Comparison of ENCODE assay signal across 1 cellular context in genomic region chr10:50234486-50234885, GRCh38.
TF ChIP-seq lines count a peak whose summit lies in the region.

No MANE protein-coding gene starts in this region.

TF ChIP-seq in HepG2, 621 proteins besides CTCF, POLR2A, EP300 and RAD21 (continued from another document and continues in another):
- TF ChIP-seq ZNF646 (CRISPR knock-in tag; IDR thresholded peaks at IDR 0.05) (no peak; the same call in 1 of the 2 replicates), NCOA5 (CRISPR knock-in tag; IDR thresholded peaks at IDR 0.05) (no peak), ZMYM3 (CRISPR knock-in tag; IDR thresholded peaks at IDR 0.05) (peak; percentile 34; the same call in 1 of the 2 replicates), ZNF180 (CRISPR knock-in tag; IDR thresholded peaks at IDR 0.05; ENCODE audit: borderline replicate concordance, low read depth) (no peak), ZNF232 (CRISPR knock-in tag; IDR thresholded peaks at IDR 0.05; ENCODE audit: borderline replicate concordance) (no peak), ZNF556 (CRISPR knock-in tag; IDR thresholded peaks at IDR 0.05; ENCODE audit: borderline replicate concordance) (0 out of 2 replicates have a peak, but pooled peaks have one; percentile 28), ZNF263 (CRISPR knock-in tag; IDR thresholded peaks at IDR 0.05) (no peak), ZSCAN12 (CRISPR knock-in tag; IDR thresholded peaks at IDR 0.05) (no peak), STAG1 (CRISPR knock-in tag; IDR thresholded peaks at IDR 0.05) (no peak), MXD4 (CRISPR knock-in tag; IDR thresholded peaks at IDR 0.05) (no peak), ZSCAN9 (CRISPR knock-in tag; IDR thresholded peaks at IDR 0.05; ENCODE audit: borderline replicate concordance) (peak; percentile 55; the same call in 1 of the 2 replicates), ZBTB14 (CRISPR knock-in tag; IDR thresholded peaks at IDR 0.05) (no peak), ZNF431 (CRISPR knock-in tag; IDR thresholded peaks at IDR 0.05; ENCODE audit: borderline replicate concordance, low read depth) (no peak; the same call in 1 of the 2 replicates), KDM5B (CRISPR knock-in tag; IDR thresholded peaks at IDR 0.05; ENCODE audit: borderline replicate concordance) (no peak), CBX1 (IDR thresholded peaks at IDR 0.05; ENCODE audit: low read depth) (no peak), SIN3A (IDR thresholded peaks at IDR 0.05; ENCODE audit: borderline replicate concordance, low read depth, low read length) (no peak), ZNF264 (CRISPR knock-in tag; IDR thresholded peaks at IDR 0.05) (no peak), ZNF83 (CRISPR knock-in tag; IDR thresholded peaks at IDR 0.05; ENCODE audit: borderline replicate concordance) (no peak), ZNF577 (CRISPR knock-in tag; IDR thresholded peaks at IDR 0.05; ENCODE audit: borderline replicate concordance, low read depth) (no peak), TAF15 (IDR thresholded peaks at IDR 0.05; ENCODE audit: low read depth, low read length, poor library complexity, severe bottlenecking) (no peak), ZNF446 (CRISPR knock-in tag; IDR thresholded peaks at IDR 0.05) (no peak), ZNF710 (CRISPR knock-in tag; IDR thresholded peaks at IDR 0.05; ENCODE audit: borderline replicate concordance) (peak; percentile 99), PAF1 (CRISPR knock-in tag; IDR thresholded peaks at IDR 0.05) (no peak), MED8 (CRISPR knock-in tag; IDR thresholded peaks at IDR 0.05; ENCODE audit: insufficient replicate concordance) (peak; percentile 28), FOXM1 (CRISPR knock-in tag; IDR thresholded peaks at IDR 0.05) (no peak), ZNF772 (CRISPR knock-in tag; IDR thresholded peaks at IDR 0.05) (peak; percentile 93; the same call in 1 of the 2 replicates), NR2F2 (IDR thresholded peaks at IDR 0.05; ENCODE audit: borderline replicate concordance, low read depth) (peak; percentile 75), CC2D1A (CRISPR knock-in tag; IDR thresholded peaks at IDR 0.05) (no peak), ZFP82 (CRISPR knock-in tag; IDR thresholded peaks at IDR 0.05; ENCODE audit: borderline replicate concordance) (no peak), SNAPC5 (CRISPR knock-in tag; IDR thresholded peaks at IDR 0.05; ENCODE audit: borderline replicate concordance) (no peak), POLR2AphosphoS5 (IDR thresholded peaks at IDR 0.05; ENCODE audit: low read depth, low read length) (no peak), ZNF678 (CRISPR knock-in tag; IDR thresholded peaks at IDR 0.05) (no peak), POGZ (CRISPR knock-in tag; IDR thresholded peaks at IDR 0.05) (peak; percentile 89), DNMT3B (CRISPR knock-in tag; conservative IDR thresholded peaks at IDR 0.05) (0 out of 2 replicates have a peak, but pooled peaks have one; percentile 27), TFDP2 (CRISPR knock-in tag; IDR thresholded peaks at IDR 0.05) (no peak; the same call in 1 of the 2 replicates), KDM3A (CRISPR knock-in tag; IDR thresholded peaks at IDR 0.05; ENCODE audit: low read depth) (peak; percentile 32; the same call in 1 of the 2 replicates), CHCHD3 (CRISPR knock-in tag; IDR thresholded peaks at IDR 0.05) (no peak), ZFP62 (CRISPR knock-in tag; IDR thresholded peaks at IDR 0.05) (no peak), IKZF5 (CRISPR knock-in tag; IDR thresholded peaks at IDR 0.05) (peak; percentile 88), AHR (CRISPR knock-in tag; IDR thresholded peaks at IDR 0.05) (no peak; the same call in 1 of the 2 replicates), CEBPB (IDR thresholded peaks at IDR 0.05; ENCODE audit: borderline replicate concordance, low read depth, low read length) (no peak), MBD4 (IDR thresholded peaks at IDR 0.05; ENCODE audit: borderline replicate concordance, low read length) (peak; percentile 86), ISL2 (CRISPR knock-in tag; IDR thresholded peaks at IDR 0.05) (peak; percentile 99), PAX8 (CRISPR knock-in tag; IDR thresholded peaks at IDR 0.05; ENCODE audit: borderline replicate concordance) (no peak), ZNF333 (CRISPR knock-in tag; IDR thresholded peaks at IDR 0.05; ENCODE audit: borderline replicate concordance) (no peak), FOXA3 (CRISPR knock-in tag; IDR thresholded peaks at IDR 0.05) (peak; percentile 99), ZNF883 (CRISPR knock-in tag; IDR thresholded peaks at IDR 0.05; ENCODE audit: not compliant biosample characterization) (no peak)
- TF ChIP-seq, protein P1, sequence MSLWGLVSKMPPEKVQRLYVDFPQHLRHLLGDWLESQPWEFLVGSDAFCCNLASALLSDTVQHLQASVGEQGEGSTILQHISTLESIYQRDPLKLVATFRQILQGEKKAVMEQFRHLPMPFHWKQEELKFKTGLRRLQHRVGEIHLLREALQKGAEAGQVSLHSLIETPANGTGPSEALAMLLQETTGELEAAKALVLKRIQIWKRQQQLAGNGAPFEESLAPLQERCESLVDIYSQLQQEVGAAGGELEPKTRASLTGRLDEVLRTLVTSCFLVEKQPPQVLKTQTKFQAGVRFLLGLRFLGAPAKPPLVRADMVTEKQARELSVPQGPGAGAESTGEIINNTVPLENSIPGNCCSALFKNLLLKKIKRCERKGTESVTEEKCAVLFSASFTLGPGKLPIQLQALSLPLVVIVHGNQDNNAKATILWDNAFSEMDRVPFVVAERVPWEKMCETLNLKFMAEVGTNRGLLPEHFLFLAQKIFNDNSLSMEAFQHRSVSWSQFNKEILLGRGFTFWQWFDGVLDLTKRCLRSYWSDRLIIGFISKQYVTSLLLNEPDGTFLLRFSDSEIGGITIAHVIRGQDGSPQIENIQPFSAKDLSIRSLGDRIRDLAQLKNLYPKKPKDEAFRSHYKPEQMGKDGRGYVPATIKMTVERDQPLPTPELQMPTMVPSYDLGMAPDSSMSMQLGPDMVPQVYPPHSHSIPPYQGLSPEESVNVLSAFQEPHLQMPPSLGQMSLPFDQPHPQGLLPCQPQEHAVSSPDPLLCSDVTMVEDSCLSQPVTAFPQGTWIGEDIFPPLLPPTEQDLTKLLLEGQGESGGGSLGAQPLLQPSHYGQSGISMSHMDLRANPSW (CRISPR knock-in tag; IDR thresholded peaks at IDR 0.05; ENCODE audit: borderline replicate concordance) = no peak
- TF ChIP-seq, protein P2, sequence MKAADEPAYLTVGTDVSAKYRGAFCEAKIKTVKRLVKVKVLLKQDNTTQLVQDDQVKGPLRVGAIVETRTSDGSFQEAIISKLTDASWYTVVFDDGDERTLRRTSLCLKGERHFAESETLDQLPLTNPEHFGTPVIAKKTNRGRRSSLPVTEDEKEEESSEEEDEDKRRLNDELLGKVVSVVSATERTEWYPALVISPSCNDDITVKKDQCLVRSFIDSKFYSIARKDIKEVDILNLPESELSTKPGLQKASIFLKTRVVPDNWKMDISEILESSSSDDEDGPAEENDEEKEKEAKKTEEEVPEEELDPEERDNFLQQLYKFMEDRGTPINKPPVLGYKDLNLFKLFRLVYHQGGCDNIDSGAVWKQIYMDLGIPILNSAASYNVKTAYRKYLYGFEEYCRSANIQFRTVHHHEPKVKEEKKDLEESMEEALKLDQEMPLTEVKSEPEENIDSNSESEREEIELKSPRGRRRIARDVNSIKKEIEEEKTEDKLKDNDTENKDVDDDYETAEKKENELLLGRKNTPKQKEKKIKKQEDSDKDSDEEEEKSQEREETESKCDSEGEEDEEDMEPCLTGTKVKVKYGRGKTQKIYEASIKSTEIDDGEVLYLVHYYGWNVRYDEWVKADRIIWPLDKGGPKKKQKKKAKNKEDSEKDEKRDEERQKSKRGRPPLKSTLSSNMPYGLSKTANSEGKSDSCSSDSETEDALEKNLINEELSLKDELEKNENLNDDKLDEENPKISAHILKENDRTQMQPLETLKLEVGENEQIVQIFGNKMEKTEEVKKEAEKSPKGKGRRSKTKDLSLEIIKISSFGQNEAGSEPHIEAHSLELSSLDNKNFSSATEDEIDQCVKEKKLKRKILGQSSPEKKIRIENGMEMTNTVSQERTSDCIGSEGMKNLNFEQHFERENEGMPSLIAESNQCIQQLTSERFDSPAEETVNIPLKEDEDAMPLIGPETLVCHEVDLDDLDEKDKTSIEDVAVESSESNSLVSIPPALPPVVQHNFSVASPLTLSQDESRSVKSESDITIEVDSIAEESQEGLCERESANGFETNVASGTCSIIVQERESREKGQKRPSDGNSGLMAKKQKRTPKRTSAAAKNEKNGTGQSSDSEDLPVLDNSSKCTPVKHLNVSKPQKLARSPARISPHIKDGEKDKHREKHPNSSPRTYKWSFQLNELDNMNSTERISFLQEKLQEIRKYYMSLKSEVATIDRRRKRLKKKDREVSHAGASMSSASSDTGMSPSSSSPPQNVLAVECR (CRISPR knock-in tag; IDR thresholded peaks at IDR 0.05; ENCODE audit: borderline replicate concordance) = no peak; the same call in 1 of the 2 replicates
